ENCODE assay signal across 8 cellular contexts in genomic region chrX:1453390-1453783, GRCh38. TPM values are rescaled to one million over a fixed set of nuclear protein-coding genes. Genes with fewer than 3 reads are reported as not detected.
A peak's percentile ranks its signal among the peaks of the same experiment; 100 is the strongest.
DNase-seq lines count a peak whose midpoint lies in the region; ATAC-seq and TF ChIP-seq lines count a peak whose summit lies in the region.

No MANE protein-coding gene starts in this region.

- no peaks in the 10 kb centered on the region for H3K27me3 ChIP-seq in H7 (ENCODE audit: control insufficient read depth, insufficient read depth, low read length)
- no peaks in the 10 kb centered on the region for H3K27me3 ChIP-seq in RWPE2 (ENCODE audit: insufficient read depth, poor library complexity, severe bottlenecking)
- no peaks in the 10 kb centered on the region for H3K27me3 ChIP-seq in duodenal mucosa (ENCODE audit: control insufficient read depth in 1 of 2, insufficient read depth in 2 of 2, low read length in 2 of 2)

- peak overlapping the region; percentile 1 to 71 for H3K27ac Mint-ChIP-seq in natural killer cell treated with Interleukin-12 subunit alpha and Interleukin-12 subunit beta and Interleukin-15 and Interleukin-18, amount 100 ng/mL, for 72 hours

- H3K4me1 ChIP-seq in RWPE2 (ENCODE audit: insufficient read depth, poor library complexity, severe bottlenecking) (no peaks in the 10 kb centered on the region), duodenal mucosa (ENCODE audit: control insufficient read depth in 1 of 2, insufficient read depth in 2 of 2, low read length in 2 of 2) (peaks cover 0 to 12% of the 10 kb centered on the region in 2 donors)

- H3K27me3 Mint-ChIP-seq in natural killer cell treated with Interleukin-12 subunit alpha and Interleukin-12 subunit beta and Interleukin-15 and Interleukin-18, amount 100 ng/mL, for 72 hours: no peaks in the 10 kb centered on the region

- H3K36me3 ChIP-seq in H7 (replicated peaks; ENCODE audit: control insufficient read depth, insufficient read depth, low read length) (peaks cover 3% of the 10 kb centered on the region), RWPE2 (ENCODE audit: low read depth) (peaks cover 6% of the 10 kb centered on the region), duodenal mucosa (ENCODE audit: control insufficient read depth in 1 of 2, insufficient read depth in 2 of 2, low read length in 2 of 2) (peaks cover 0 to 3% of the 10 kb centered on the region in 2 donors)

- H3K4me3 ChIP-seq in H7 (ENCODE audit: insufficient read depth, low read depth, low read length) (peak overlapping the region; percentile 51), RWPE2 (ENCODE audit: severe bottlenecking) (peak overlapping the region; percentile 63), duodenal mucosa (ENCODE audit: low read depth in 1 of 2, low read length in 2 of 2) (peak overlapping the region; percentile 65 to 77)

- intact Hi-C loops in posterior cingulate gyrus (cut with DNase I): loop anchor here (1.0 to 10.0 kb wide), 3 partner anchors 61 to 1361 kb away; partner anchors contain the start of genes AKAP17A and SLC25A6

- ATAC-seq in RWPE2 (ENCODE audit: low read depth): peak; percentile 29
- peak; percentile 39 to 59 for ATAC-seq in natural killer cell treated with Interleukin-12 subunit alpha and Interleukin-12 subunit beta and Interleukin-15 and Interleukin-18, amount 100 ng/mL, for 72 hours

- H3K27ac ChIP-seq in RWPE2 (ENCODE audit: poor library complexity, severe bottlenecking): peak overlapping the region; percentile 34
- peak overlapping the region; percentile 89 for H3K27ac ChIP-seq in duodenal mucosa (ENCODE audit: low read depth, low read length)

- peak; percentile 57 for DNase-seq in GM03348 (ENCODE audit: low spot score)
- no peak for DNase-seq in H7
- no peak for DNase-seq in RWPE2 (ENCODE audit: low spot score)
- peak; percentile 85 for DNase-seq in natural killer cell treated with Interleukin-12 subunit alpha and Interleukin-12 subunit beta and Interleukin-15 and Interleukin-18, amount 100 ng/mL, for 72 hours (ENCODE audit: low spot score)
- no peak for DNase-seq in NOMO-1 (lab: John Stamatoyannopoulos, UW; ENCODE audit: unreplicated experiment in 2 of 2)
- DNase-seq in posterior cingulate gyrus: no peak
- DNase-seq in hypothalamus (lab: John Stamatoyannopoulos, UW): no peak

- peak overlapping the region in 1 of 2 donors; percentile 54 for H3K9ac ChIP-seq in duodenal mucosa (ENCODE audit: low read depth in 1 of 2, low read length in 2 of 2)

- H3K9me3 ChIP-seq in RWPE2 (ENCODE audit: severe bottlenecking) (no peaks in the 10 kb centered on the region), duodenal mucosa (ENCODE audit: control insufficient read depth in 1 of 2, low read length in 2 of 2) (peaks cover 0 to 2% of the 10 kb centered on the region in 2 donors)

- H3K9me3 Mint-ChIP-seq in natural killer cell treated with Interleukin-12 subunit alpha and Interleukin-12 subunit beta and Interleukin-15 and Interleukin-18, amount 100 ng/mL, for 72 hours: peaks cover 16% of the 10 kb centered on the region

- H3K4me3 Mint-ChIP-seq in natural killer cell treated with Interleukin-12 subunit alpha and Interleukin-12 subunit beta and Interleukin-15 and Interleukin-18, amount 100 ng/mL, for 72 hours: peak overlapping the region; percentile 89

- peaks cover 23 to 25% of the 10 kb centered on the region in 2 donors for H3K4me1 Mint-ChIP-seq in natural killer cell treated with Interleukin-12 subunit alpha and Interleukin-12 subunit beta and Interleukin-15 and Interleukin-18, amount 100 ng/mL, for 72 hours (ENCODE audit: low read depth in 2 of 2)

- TF ChIP-seq CTCF in RWPE2 (IDR thresholded peaks at IDR 0.05; ENCODE audit: poor library complexity, severe bottlenecking): no peak

- H3K36me3 Mint-ChIP-seq in natural killer cell treated with Interleukin-12 subunit alpha and Interleukin-12 subunit beta and Interleukin-15 and Interleukin-18, amount 100 ng/mL, for 72 hours: peaks cover 18% of the 10 kb centered on the region

RNA-seq across cellular contexts. Expression of gene ASMTL, which starts 0.7 kb away (rescaled TPM):
- total RNA-seq in H7 (2014; rRNA removed; shearing (Covaris generic)): 36.5 and 37.0 TPM in 2 replicates
- total RNA-seq in natural killer cell treated with Interleukin-12 subunit alpha and Interleukin-12 subunit beta and Interleukin-15 and Interleukin-18, amount 100 ng/mL, for 72 hours: 10 to 100 TPM; 84.8 to 94.2 TPM

Comparison
In these comparisons a context has a peak if more than half of its experiments do, and no peak if none do; other contexts are left out.
1. DNase-seq: peak in GM03348 (single experiment) and natural killer cell treated with Interleukin-12 subunit alpha and Interleukin-12 subunit beta and Interleukin-15 and Interleukin-18, amount 100 ng/mL, for 72 hours (single experiment); none in H7 (single experiment), RWPE2 (single experiment), NOMO-1 (0 of 2), posterior cingulate gyrus (0 of 10) and hypothalamus (0 of 51).
2. Peak in every context shown above with its lines, with median percentiles within 50 percentile points of each other: H3K4me3 ChIP-seq.